Comparison of ENCODE assay signal across 34 cellular contexts in the genomic region with DNA sequence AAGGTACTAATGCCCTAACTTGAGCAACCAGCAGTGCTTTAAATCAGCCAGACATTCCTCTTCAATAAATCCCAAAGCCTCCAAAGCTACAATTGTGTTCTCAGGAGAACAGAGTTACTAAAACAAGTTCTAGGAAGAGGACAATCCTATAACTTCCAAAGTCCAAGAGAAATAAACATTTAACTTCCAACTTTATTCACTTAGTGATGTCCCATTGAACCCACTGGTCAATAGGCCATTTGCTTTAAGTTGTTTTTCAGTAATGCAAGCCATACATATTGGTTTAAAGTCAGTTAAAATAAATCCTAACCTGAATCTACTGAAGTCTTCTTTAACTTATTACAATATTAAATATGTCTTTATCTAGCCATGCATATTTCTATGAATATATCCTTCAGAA.
"Had no signal": no experiment of that assay in that cellular context is flagged by ENCODE, and none has a peak within 500 bp of the region (broad histone marks: within the 10 kb centered on the region; RNA-seq: fewer than 3 reads in every experiment).

No MANE protein-coding gene starts in this region.

- H3K27me3 ChIP-seq: adrenal gland, ascending aorta, body of pancreas, brain microvascular endothelial cell, breast epithelium, cardiac muscle cell had no signal

- FAIRE-seq: astrocyte, bronchial epithelial cell had no signal

- H3K36me3 ChIP-seq: adrenal gland, ascending aorta, brain microvascular endothelial cell, breast epithelium, cardiac muscle cell had no signal

- ATAC-seq: activated naive CD4-positive, alpha-beta T cell treated with anti-CD3 and anti-CD28 coated beads, Interleukin-2, amount 50 U/mL, for 72 hours; activated naive CD8-positive, alpha-beta T cell treated with anti-CD3 and anti-CD28 coated beads, Interleukin-2, amount 50 U/mL, for 24 hours; activated T-cell treated with anti-CD3 and anti-CD28 coated beads, Interleukin-2, amount 50 U/mL, for 4 hours; activated T-cell treated with anti-CD3 and anti-CD28 coated beads, Interleukin-2, amount 50 U/mL, for 72 hours; activated T-helper 17 cell treated with anti-CD3 and anti-CD28 coated beads, Interleukin-2, amount 50 U/mL, for 72 hours; body of pancreas had no signal

- H3K4me1 ChIP-seq: body of pancreas, breast epithelium had no signal

- H3K27ac ChIP-seq: adrenal gland, ascending aorta, body of pancreas, brain microvascular endothelial cell, breast epithelium, cardiac muscle cell had no signal

- DNase-seq: activated effector memory CD4-positive, alpha-beta T cell treated with anti-CD3 and anti-CD28 coated beads, Interleukin-2, amount 50 U/mL, for 16 hours; activated effector memory CD4-positive, alpha-beta T cell treated with Interleukin-2 at 50 U/mL for 16 hours; activated gamma-delta T cell; activated gamma-delta T cell treated with Interleukin-2 at 50 U/mL for 16 hours; activated naive CD4-positive, alpha-beta T cell; activated naive CD4-positive, alpha-beta T cell treated with anti-CD3 and anti-CD28 coated beads for 36 hours; activated naive CD4-positive, alpha-beta T cell treated with anti-CD3 and anti-CD28 coated beads, Interleukin-2, amount 10 ng/mL, durations not matched to agents 7 days and 5 days; activated naive CD4-positive, alpha-beta T cell treated with anti-CD3 and anti-CD28 coated beads, Interleukin-2, amount 50 U/mL, for 16 hours; activated naive CD4-positive, alpha-beta T cell treated with Interleukin-2 at 50 U/mL for 16 hours; activated naive CD8-positive, alpha-beta T cell treated with anti-CD3 and anti-CD28 coated beads for 36 hours; activated naive CD8-positive, alpha-beta T cell treated with anti-CD3 and anti-CD28 coated beads, Interleukin-2, amount 10 ng/mL, durations not matched to agents 7 days and 5 days; activated naive CD8-positive, alpha-beta T cell treated with anti-CD3 and anti-CD28 coated beads, Interleukin-2, amount 50 U/mL, for 24 hours; activated T-cell treated with anti-CD3 and anti-CD28 coated beads, Interleukin-2, amount 50 U/mL, for 1 hour; activated T-cell treated with anti-CD3 and anti-CD28 coated beads, Interleukin-2, amount 50 U/mL, for 24 hours; activated T-cell treated with anti-CD3 and anti-CD28 coated beads, Interleukin-2, amount 50 U/mL, for 4 hours; activated T-cell treated with anti-CD3 and anti-CD28 coated beads, Interleukin-2, amount 50 U/mL, for 48 hours; activated T-cell treated with anti-CD3 and anti-CD28 coated beads, Interleukin-2, amount 50 U/mL, for 72 hours; adrenal gland; amniotic stem cell; amygdala; anterior cingulate cortex; aorta; body of pancreas; brain microvascular endothelial cell; caudate nucleus; central memory CD4-positive, alpha-beta T cell; cerebellar nuclear complex had no signal

- H3K4me3 ChIP-seq: adrenal gland, ascending aorta, body of pancreas, breast epithelium, cardiac muscle cell had no signal

- H3K9me3 ChIP-seq: adrenal gland, ascending aorta, body of pancreas, breast epithelium had no signal
